Comparison of ENCODE assay signal across 26 cellular contexts in the genomic region with DNA sequence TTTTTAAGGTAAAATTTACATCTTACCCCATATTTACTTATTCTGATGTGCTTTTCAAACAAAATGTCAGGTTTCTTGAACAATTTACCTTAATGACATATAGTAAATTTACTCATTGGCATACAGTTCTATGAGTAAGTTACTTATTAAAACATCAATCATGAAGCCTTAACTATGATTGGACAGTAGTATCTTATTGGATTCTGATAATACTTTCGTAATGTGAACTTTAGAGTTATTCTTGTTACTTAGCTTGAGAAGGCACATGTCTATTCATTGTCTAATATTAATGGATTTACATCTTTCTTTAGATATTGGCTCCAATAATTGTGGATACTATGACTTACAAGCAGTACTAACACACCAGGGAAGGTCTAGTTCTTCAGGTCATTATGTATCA. TPM values are rescaled to one million over a fixed set of nuclear protein-coding genes. Genes with fewer than 3 reads are reported as not detected.
A peak's percentile ranks its signal among the peaks of the same experiment; 100 is the strongest.
DNase-seq lines count a peak whose midpoint lies in the region; ATAC-seq, FAIRE-seq and TF ChIP-seq lines count a peak whose summit lies in the region.
"Had no signal": no experiment of that assay in that cellular context is flagged by ENCODE, and none has a peak within 500 bp of the region (broad histone marks: within the 10 kb centered on the region; RNA-seq: fewer than 3 reads in every experiment).

No MANE protein-coding gene starts in this region.

- no peak overlapping the region for H3K4me3 Mint-ChIP-seq in activated T-cell treated with anti-CD3 and anti-CD28 coated beads, Interleukin-2, amount 50 U/mL, for 72 hours
- H3K4me3 Mint-ChIP-seq in GM23338, result no peak overlapping the region
- H3K4me3 Mint-ChIP-seq: CD4-positive, CD25-positive, alpha-beta regulatory T cell had no signal

- H3K9me3 Mint-ChIP-seq in activated T-cell treated with anti-CD3 and anti-CD28 coated beads, Interleukin-2, amount 50 U/mL, for 72 hours, result no peaks in the 10 kb centered on the region
- no peaks in the 10 kb centered on the region for H3K9me3 Mint-ChIP-seq in GM23338
- H3K9me3 Mint-ChIP-seq: CD4-positive, CD25-positive, alpha-beta regulatory T cell had no signal

- no peaks in the 10 kb centered on the region for H3K27me3 Mint-ChIP-seq in activated T-cell treated with anti-CD3 and anti-CD28 coated beads, Interleukin-2, amount 50 U/mL, for 72 hours (ENCODE audit: low read depth)
- H3K27me3 Mint-ChIP-seq in GM23338 (ENCODE audit: insufficient read depth, low read depth, poor library complexity), result no peaks in the 10 kb centered on the region
- H3K27me3 Mint-ChIP-seq: CD4-positive, CD25-positive, alpha-beta regulatory T cell had no signal

- no peaks in the 10 kb centered on the region for H3K27me3 ChIP-seq in GM23338 (ENCODE audit: insufficient read depth)
- H3K27me3 ChIP-seq: SJSA1 had no signal

- TF ChIP-seq CTCF in 22Rv1 (IDR thresholded peaks at IDR 0.05) (no peak), GM23338 (conservative IDR thresholded peaks at IDR 0.05; ENCODE audit: low read depth in 2 of 2) (no peak)

- peaks cover 17% of the 10 kb centered on the region for H3K4me1 ChIP-seq in GM23338 (ENCODE audit: insufficient read depth)
- H3K4me1 ChIP-seq: A549, SJSA1 had no signal

- no peaks in the 10 kb centered on the region for H3F3A ChIP-seq in GM23338 (replicated peaks; ENCODE audit: low read depth)

- no peak for ATAC-seq in activated T-cell treated with anti-CD3 and anti-CD28 coated beads, Interleukin-2, amount 50 U/mL, for 72 hours (replicated peaks in 1 of 2)
- no peak for ATAC-seq in GM23338
- ATAC-seq in GM19467 (IDR thresholded peaks at IDR 0.05; ENCODE audit: unreplicated experiment), result no peak
- ATAC-seq: A549, GM12878 had no signal

- no peak for DNase-seq in activated T-cell treated with anti-CD3 and anti-CD28 coated beads, Interleukin-2, amount 50 U/mL, for 72 hours
- DNase-seq in activated T-cell treated with anti-CD3 and anti-CD28 coated beads, Interleukin-2, amount 50 U/mL, for 48 hours, result no peak
- no peak for DNase-seq in GM23338 (ENCODE audit: low spot score)
- no peak for DNase-seq in NCI-H82 treated with DMSO at 0.1 percent for 48 hours (lab: John Stamatoyannopoulos, UW; ENCODE audit: unreplicated experiment)
- no peak for DNase-seq in UCSD-AML1 (lab: John Stamatoyannopoulos, UW; ENCODE audit: unreplicated experiment)
- DNase-seq: CD4-positive, CD25-positive, alpha-beta regulatory T cell; COR-L47; DMS 273 treated with DMSO at 0.1 percent for 48 hours; DMS79 treated with DMSO at 0.1 percent for 48 hours; GOT3; HCEC 1CT; MV-4-11; NCI-H1105 treated with DMSO at 0.1 percent for 48 hours; NCI-H2029 treated with DMSO at 0.1 percent for 48 hours; NCI-H345; NCI-H526; OCI-M1 had no signal

- H3K27ac Mint-ChIP-seq in activated T-cell treated with anti-CD3 and anti-CD28 coated beads, Interleukin-2, amount 50 U/mL, for 72 hours, result peak overlapping the region; percentile 51
- no peak overlapping the region for H3K27ac Mint-ChIP-seq in GM23338

- H4K20me1 ChIP-seq in GM23338 (replicated peaks; ENCODE audit: insufficient read depth), result peaks cover 7% of the 10 kb centered on the region; the same call in 1 of the 2 replicates

- peak; percentile 41 for FAIRE-seq in islet of Langerhans (lab: Jason Lieb, UNC)
- FAIRE-seq: A549, GM12878, RCC 7860 had no signal

- H3K27ac ChIP-seq in 22Rv1, result 0 out of 2 replicates have a peak overlapping the region, but pooled peaks have one; percentile 2
- no peak overlapping the region for H3K27ac ChIP-seq in GM23338 (ENCODE audit: low read depth)
- H3K27ac ChIP-seq: A549, HL-60, KMS-11, SJSA1 had no signal

- H3K36me3 ChIP-seq in GM23338 (ENCODE audit: insufficient read depth), result peaks cover 36% of the 10 kb centered on the region

- H3K4me3 ChIP-seq in GM23338, result no peak overlapping the region
- H3K4me3 ChIP-seq: A549, GM12878, SJSA1 had no signal

- peaks cover 11 to 40% of the 10 kb centered on the region in 2 donors for H3K36me3 Mint-ChIP-seq in activated T-cell treated with anti-CD3 and anti-CD28 coated beads, Interleukin-2, amount 50 U/mL, for 72 hours (ENCODE audit: insufficient read depth in 2 of 2)
- peaks cover 64% of the 10 kb centered on the region for H3K36me3 Mint-ChIP-seq in GM23338 (ENCODE audit: low read depth)

- no peaks in the 10 kb centered on the region for H3K4me1 Mint-ChIP-seq in activated T-cell treated with anti-CD3 and anti-CD28 coated beads, Interleukin-2, amount 50 U/mL, for 72 hours (ENCODE audit: low read depth)
- peaks cover 26% of the 10 kb centered on the region; the same call in 2 of the 3 replicates for H3K4me1 Mint-ChIP-seq in GM23338

- H3K9me2 ChIP-seq in GM23338 (ENCODE audit: insufficient read depth), result no peaks in the 10 kb centered on the region

- H2AFZ ChIP-seq in GM23338, result no peak overlapping the region

- H3K4me2 ChIP-seq in GM23338, result peak overlapping the region; percentile 58; the same call in 1 of the 2 replicates
- H3K4me2 ChIP-seq: A549, KMS-11 had no signal

- peaks cover 8% of the 10 kb centered on the region for H3K79me2 ChIP-seq in GM23338 (replicated peaks; ENCODE audit: insufficient read depth)

TF ChIP-seq in GM23338, 12 proteins besides CTCF, POLR2A, EP300 and RAD21 (continues in another document):
- TF ChIP-seq POLR2AphosphoS5 (IDR thresholded peaks at IDR 0.05; ENCODE audit: low read depth) (no peak), ZNF331 (CRISPR knock-in tag; IDR thresholded peaks at IDR 0.05; ENCODE audit: low read depth) (no peak)
- TF ChIP-seq, protein P1, sequence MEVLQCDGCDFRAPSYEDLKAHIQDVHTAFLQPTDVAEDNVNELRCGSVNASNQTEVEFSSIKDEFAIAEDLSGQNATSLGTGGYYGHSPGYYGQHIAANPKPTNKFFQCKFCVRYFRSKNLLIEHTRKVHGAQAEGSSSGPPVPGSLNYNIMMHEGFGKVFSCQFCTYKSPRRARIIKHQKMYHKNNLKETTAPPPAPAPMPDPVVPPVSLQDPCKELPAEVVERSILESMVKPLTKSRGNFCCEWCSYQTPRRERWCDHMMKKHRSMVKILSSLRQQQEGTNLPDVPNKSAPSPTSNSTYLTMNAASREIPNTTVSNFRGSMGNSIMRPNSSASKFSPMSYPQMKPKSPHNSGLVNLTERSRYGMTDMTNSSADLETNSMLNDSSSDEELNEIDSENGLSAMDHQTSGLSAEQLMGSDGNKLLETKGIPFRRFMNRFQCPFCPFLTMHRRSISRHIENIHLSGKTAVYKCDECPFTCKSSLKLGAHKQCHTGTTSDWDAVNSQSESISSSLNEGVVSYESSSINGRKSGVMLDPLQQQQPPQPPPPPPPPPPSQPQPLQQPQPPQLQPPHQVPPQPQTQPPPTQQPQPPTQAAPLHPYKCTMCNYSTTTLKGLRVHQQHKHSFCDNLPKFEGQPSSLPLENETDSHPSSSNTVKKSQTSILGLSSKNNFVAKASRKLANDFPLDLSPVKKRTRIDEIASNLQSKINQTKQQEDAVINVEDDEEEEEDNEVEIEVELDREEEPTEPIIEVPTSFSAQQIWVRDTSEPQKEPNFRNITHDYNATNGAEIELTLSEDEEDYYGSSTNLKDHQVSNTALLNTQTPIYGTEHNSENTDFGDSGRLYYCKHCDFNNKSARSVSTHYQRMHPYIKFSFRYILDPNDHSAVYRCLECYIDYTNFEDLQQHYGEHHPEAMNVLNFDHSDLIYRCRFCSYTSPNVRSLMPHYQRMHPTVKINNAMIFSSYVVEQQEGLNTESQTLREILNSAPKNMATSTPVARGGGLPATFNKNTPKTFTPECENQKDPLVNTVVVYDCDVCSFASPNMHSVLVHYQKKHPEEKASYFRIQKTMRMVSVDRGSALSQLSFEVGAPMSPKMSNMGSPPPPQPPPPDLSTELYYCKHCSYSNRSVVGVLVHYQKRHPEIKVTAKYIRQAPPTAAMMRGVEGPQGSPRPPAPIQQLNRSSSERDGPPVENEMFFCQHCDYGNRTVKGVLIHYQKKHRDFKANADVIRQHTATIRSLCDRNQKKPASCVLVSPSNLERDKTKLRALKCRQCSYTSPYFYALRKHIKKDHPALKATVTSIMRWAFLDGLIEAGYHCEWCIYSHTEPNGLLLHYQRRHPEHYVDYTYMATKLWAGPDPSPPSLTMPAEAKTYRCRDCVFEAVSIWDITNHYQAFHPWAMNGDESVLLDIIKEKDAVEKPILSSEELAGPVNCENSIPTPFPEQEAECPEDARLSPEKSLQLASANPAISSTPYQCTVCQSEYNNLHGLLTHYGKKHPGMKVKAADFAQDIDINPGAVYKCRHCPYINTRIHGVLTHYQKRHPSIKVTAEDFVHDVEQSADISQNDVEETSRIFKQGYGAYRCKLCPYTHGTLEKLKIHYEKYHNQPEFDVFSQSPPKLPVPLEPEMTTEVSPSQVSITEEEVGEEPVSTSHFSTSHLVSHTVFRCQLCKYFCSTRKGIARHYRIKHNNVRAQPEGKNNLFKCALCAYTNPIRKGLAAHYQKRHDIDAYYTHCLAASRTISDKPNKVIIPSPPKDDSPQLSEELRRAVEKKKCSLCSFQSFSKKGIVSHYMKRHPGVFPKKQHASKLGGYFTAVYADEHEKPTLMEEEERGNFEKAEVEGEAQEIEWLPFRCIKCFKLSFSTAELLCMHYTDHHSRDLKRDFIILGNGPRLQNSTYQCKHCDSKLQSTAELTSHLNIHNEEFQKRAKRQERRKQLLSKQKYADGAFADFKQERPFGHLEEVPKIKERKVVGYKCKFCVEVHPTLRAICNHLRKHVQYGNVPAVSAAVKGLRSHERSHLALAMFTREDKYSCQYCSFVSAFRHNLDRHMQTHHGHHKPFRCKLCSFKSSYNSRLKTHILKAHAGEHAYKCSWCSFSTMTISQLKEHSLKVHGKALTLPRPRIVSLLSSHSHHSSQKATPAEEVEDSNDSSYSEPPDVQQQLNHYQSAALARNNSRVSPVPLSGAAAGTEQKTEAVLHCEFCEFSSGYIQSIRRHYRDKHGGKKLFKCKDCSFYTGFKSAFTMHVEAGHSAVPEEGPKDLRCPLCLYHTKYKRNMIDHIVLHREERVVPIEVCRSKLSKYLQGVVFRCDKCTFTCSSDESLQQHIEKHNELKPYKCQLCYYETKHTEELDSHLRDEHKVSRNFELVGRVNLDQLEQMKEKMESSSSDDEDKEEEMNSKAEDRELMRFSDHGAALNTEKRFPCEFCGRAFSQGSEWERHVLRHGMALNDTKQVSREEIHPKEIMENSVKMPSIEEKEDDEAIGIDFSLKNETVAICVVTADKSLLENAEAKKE (CRISPR knock-in tag; IDR thresholded peaks at IDR 0.05), result no peak

RNA-seq across cellular contexts. Expression of gene USP14, which starts 51.7 kb away (rescaled TPM):
- 10 to 100 TPM; 65.1 to 80.4 TPM for total RNA-seq in activated T-cell treated with anti-CD3 and anti-CD28 coated beads, Interleukin-2, amount 50 U/mL, for 72 hours
- 82.4 and 83.6 TPM in 2 replicates for total RNA-seq in GM23338 (2014; rRNA removed; shearing (Covaris generic))
- polyA plus RNA-seq in GM23338 (2016; fragmentation: Nextera tagmentation; extraction: Ambion mirVana), result 70.3 and 83.5 TPM in 2 replicates

RNA-seq across cellular contexts. Expression of gene THOC1, which starts 57.8 kb away (rescaled TPM):
- 100 to 1,000 TPM in 1 of 2 donors, 10 to 100 TPM in 1; 76.6 to 111 TPM for total RNA-seq in activated T-cell treated with anti-CD3 and anti-CD28 coated beads, Interleukin-2, amount 50 U/mL, for 72 hours
- total RNA-seq in GM23338 (2014; rRNA removed; shearing (Covaris generic)), result 71.2 and 108 TPM in 2 replicates
- 66.1 and 73.0 TPM in 2 replicates for polyA plus RNA-seq in GM23338 (2016; fragmentation: Nextera tagmentation; extraction: Ambion mirVana)
